ENCODE assay signal across 1 cellular context in the genomic region with DNA sequence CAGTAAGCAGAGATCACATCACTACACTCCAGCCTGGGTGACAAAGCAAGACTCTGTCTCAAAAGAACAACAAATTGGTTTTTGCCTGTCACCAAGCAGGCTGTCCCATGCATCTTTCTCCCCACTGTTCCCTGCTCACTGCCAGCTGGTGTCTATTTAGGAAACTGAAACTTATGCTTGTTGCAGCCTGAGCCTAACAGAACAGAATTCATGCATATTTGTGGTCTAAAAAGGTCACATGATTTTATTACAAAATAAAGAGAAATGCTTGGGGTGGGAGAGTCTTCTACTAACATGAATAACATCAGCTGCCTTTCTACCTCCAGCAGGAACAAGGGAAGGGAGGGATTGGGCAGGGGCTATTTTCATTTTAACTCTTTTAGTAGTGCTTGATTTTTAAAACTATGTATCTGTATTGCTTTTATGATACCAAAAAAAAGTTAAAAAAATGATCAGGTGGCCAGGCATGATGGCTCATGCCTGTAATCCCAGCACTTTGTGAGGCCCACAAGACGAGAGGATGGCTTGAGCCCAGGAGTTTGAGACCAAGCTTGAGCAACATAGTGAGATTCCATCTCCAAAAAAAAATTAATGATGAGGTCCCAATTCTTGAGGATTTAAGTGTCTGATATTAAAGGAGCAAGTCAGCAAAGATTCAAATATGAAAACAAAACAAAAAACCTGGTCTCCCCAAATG.
TF ChIP-seq lines count a peak whose summit lies in the region.

No MANE protein-coding gene starts in this region.

TF ChIP-seq in HepG2, 621 proteins besides CTCF, POLR2A, EP300 and RAD21:
- TF ChIP-seq NR2F1 (CRISPR knock-in tag; IDR thresholded peaks at IDR 0.05) (no peak), ZMYM4 (CRISPR knock-in tag; IDR thresholded peaks at IDR 0.05) (no peak), NFIC (IDR thresholded peaks at IDR 0.05; ENCODE audit: low read length) (no peak), TCF7 (IDR thresholded peaks at IDR 0.05; ENCODE audit: low read depth) (no peak), MBD4 (IDR thresholded peaks at IDR 0.05; ENCODE audit: borderline replicate concordance, low read length) (no peak), ZNF709 (CRISPR knock-in tag; IDR thresholded peaks at IDR 0.05) (no peak), FOXK1 (CRISPR knock-in tag; IDR thresholded peaks at IDR 0.05; ENCODE audit: borderline replicate concordance, low read depth) (no peak)
